ENCODE assay signal across 34 cellular contexts in genomic region chr2:181370126-181370525, GRCh38.
"Had no signal": no experiment of that assay in that cellular context is flagged by ENCODE, and none has a peak within 500 bp of the region (broad histone marks: within the 10 kb centered on the region; RNA-seq: fewer than 3 reads in every experiment).

No MANE protein-coding gene starts in this region.

- H3K27ac Mint-ChIP-seq: activated CD4-positive, alpha-beta memory T cell treated with anti-CD3 and anti-CD28 coated beads, Interleukin-2, amount 10 ng/mL, durations not matched to agents 7 days and 5 days; activated CD4-positive, alpha-beta T cell treated with anti-CD3 and anti-CD28 coated beads for 36 hours; activated CD4-positive, alpha-beta T cell treated with anti-CD3 and anti-CD28 coated beads, Interleukin-2, amount 10 ng/mL, durations not matched to agents 7 days and 5 days; activated CD8-positive, alpha-beta memory T cell treated with anti-CD3 and anti-CD28 coated beads, Interleukin-2, amount 10 ng/mL, durations not matched to agents 7 days and 5 days; activated CD8-positive, alpha-beta T cell treated with anti-CD3 and anti-CD28 coated beads, Interleukin-2, amount 10 ng/mL, durations not matched to agents 7 days and 5 days; activated naive CD4-positive, alpha-beta T cell treated with anti-CD3 and anti-CD28 coated beads, Interleukin-2, amount 10 ng/mL, durations not matched to agents 7 days and 5 days; activated naive CD4-positive, alpha-beta T cell treated with anti-CD3 and anti-CD28 coated beads, Interleukin-2, amount 50 U/mL, for 24 hours; activated naive CD8-positive, alpha-beta T cell; activated naive CD8-positive, alpha-beta T cell treated with anti-CD3 and anti-CD28 coated beads, Interleukin-2, amount 10 ng/mL, durations not matched to agents 7 days and 5 days; activated naive CD8-positive, alpha-beta T cell treated with anti-CD3 and anti-CD28 coated beads, Interleukin-2, amount 50 U/mL, for 24 hours; activated T-cell treated with anti-CD3 and anti-CD28 coated beads, Interleukin-2, amount 50 U/mL, for 24 hours; activated T-helper 2 cell treated with anti-CD3 and anti-CD28 coated beads, Interferon-gamma antibody, Interleukin-2, Interleukin-4, amounts not matched to agents 10 μg/mL and 5 μg/mL and 100 μg/mL, durations not matched to agents 14 hours and 24 hours and 36 hours; T-helper 1 cell treated with Interleukin-12 subunit alpha and Interleukin-12 subunit beta and Interleukin-4 antibody, amounts not matched to agents 30 μg/mL and 1 μg/mL, for 36 hours; T-helper 2 cell treated with Interferon-gamma antibody and Interleukin-4, amounts not matched to agents 5 μg/mL and 100 μg/mL, for 36 hours had no signal

- ATAC-seq: activated CD4-positive, alpha-beta T cell treated with anti-CD3 and anti-CD28 coated beads for 36 hours; activated CD4-positive, CD25-positive, alpha-beta regulatory T cell treated with anti-CD3 and anti-CD28 coated beads, Interleukin-2, amount 50 U/mL, for 24 hours; activated CD8-positive, alpha-beta memory T cell treated with anti-CD3 and anti-CD28 coated beads, Interleukin-2, amount 10 ng/mL, durations not matched to agents 7 days and 5 days; activated CD8-positive, alpha-beta T cell treated with anti-CD3 and anti-CD28 coated beads, Interleukin-2, amount 10 ng/mL, durations not matched to agents 7 days and 5 days; activated naive CD8-positive, alpha-beta T cell treated with anti-CD3 and anti-CD28 coated beads, Interleukin-2, amount 50 U/mL, for 24 hours; body of pancreas had no signal

- H3K27me3 ChIP-seq: body of pancreas, brain microvascular endothelial cell, breast epithelium had no signal

- H3K27ac ChIP-seq: body of pancreas, brain microvascular endothelial cell, breast epithelium, VCaP had no signal

- H3K4me1 ChIP-seq: body of pancreas, breast epithelium had no signal

- H3K9me3 Mint-ChIP-seq: activated CD4-positive, alpha-beta memory T cell treated with anti-CD3 and anti-CD28 coated beads, Interleukin-2, amount 10 ng/mL, durations not matched to agents 7 days and 5 days; activated naive CD4-positive, alpha-beta T cell treated with anti-CD3 and anti-CD28 coated beads, Interleukin-2, amount 10 ng/mL, durations not matched to agents 7 days and 5 days; activated naive CD4-positive, alpha-beta T cell treated with anti-CD3 and anti-CD28 coated beads, Interleukin-2, amount 50 U/mL, for 24 hours; activated naive CD8-positive, alpha-beta T cell treated with anti-CD3 and anti-CD28 coated beads, Interleukin-2, amount 10 ng/mL, durations not matched to agents 7 days and 5 days; activated naive CD8-positive, alpha-beta T cell treated with anti-CD3 and anti-CD28 coated beads, Interleukin-2, amount 50 U/mL, for 24 hours; activated T-cell treated with anti-CD3 and anti-CD28 coated beads, Interleukin-2, amount 50 U/mL, for 24 hours; T-helper 1 cell treated with Interleukin-12 subunit alpha and Interleukin-12 subunit beta and Interleukin-4 antibody, amounts not matched to agents 30 μg/mL and 1 μg/mL, for 36 hours; T-helper 2 cell treated with Interferon-gamma antibody and Interleukin-4, amounts not matched to agents 5 μg/mL and 100 μg/mL, for 36 hours had no signal

- H3K4me3 ChIP-seq: body of pancreas, breast epithelium had no signal

- H3K27me3 Mint-ChIP-seq: activated CD4-positive, alpha-beta memory T cell treated with anti-CD3 and anti-CD28 coated beads, Interleukin-2, amount 10 ng/mL, durations not matched to agents 7 days and 5 days; activated CD4-positive, alpha-beta T cell treated with anti-CD3 and anti-CD28 coated beads for 36 hours; activated CD4-positive, alpha-beta T cell treated with anti-CD3 and anti-CD28 coated beads, Interleukin-2, amount 10 ng/mL, durations not matched to agents 7 days and 5 days; activated CD8-positive, alpha-beta memory T cell treated with anti-CD3 and anti-CD28 coated beads, Interleukin-2, amount 10 ng/mL, durations not matched to agents 7 days and 5 days; activated naive CD4-positive, alpha-beta T cell treated with anti-CD3 and anti-CD28 coated beads, Interleukin-2, amount 10 ng/mL, durations not matched to agents 7 days and 5 days; activated naive CD4-positive, alpha-beta T cell treated with anti-CD3 and anti-CD28 coated beads, Interleukin-2, amount 50 U/mL, for 24 hours; activated naive CD8-positive, alpha-beta T cell; activated naive CD8-positive, alpha-beta T cell treated with anti-CD3 and anti-CD28 coated beads, Interleukin-2, amount 10 ng/mL, durations not matched to agents 7 days and 5 days; activated naive CD8-positive, alpha-beta T cell treated with anti-CD3 and anti-CD28 coated beads, Interleukin-2, amount 50 U/mL, for 24 hours; activated T-cell treated with anti-CD3 and anti-CD28 coated beads, Interleukin-2, amount 50 U/mL, for 24 hours had no signal

- H3K4me3 Mint-ChIP-seq: activated CD4-positive, alpha-beta memory T cell treated with anti-CD3 and anti-CD28 coated beads, Interleukin-2, amount 10 ng/mL, durations not matched to agents 7 days and 5 days; activated CD4-positive, alpha-beta T cell treated with anti-CD3 and anti-CD28 coated beads for 36 hours; activated CD4-positive, alpha-beta T cell treated with anti-CD3 and anti-CD28 coated beads, Interleukin-2, amount 10 ng/mL, durations not matched to agents 7 days and 5 days; activated CD8-positive, alpha-beta memory T cell treated with anti-CD3 and anti-CD28 coated beads, Interleukin-2, amount 10 ng/mL, durations not matched to agents 7 days and 5 days; activated CD8-positive, alpha-beta T cell treated with anti-CD3 and anti-CD28 coated beads, Interleukin-2, amount 10 ng/mL, durations not matched to agents 7 days and 5 days; activated naive CD4-positive, alpha-beta T cell treated with anti-CD3 and anti-CD28 coated beads, Interleukin-2, amount 10 ng/mL, durations not matched to agents 7 days and 5 days; activated naive CD4-positive, alpha-beta T cell treated with anti-CD3 and anti-CD28 coated beads, Interleukin-2, amount 50 U/mL, for 24 hours; activated naive CD8-positive, alpha-beta T cell; activated naive CD8-positive, alpha-beta T cell treated with anti-CD3 and anti-CD28 coated beads, Interleukin-2, amount 10 ng/mL, durations not matched to agents 7 days and 5 days; activated naive CD8-positive, alpha-beta T cell treated with anti-CD3 and anti-CD28 coated beads, Interleukin-2, amount 50 U/mL, for 24 hours; activated T-cell treated with anti-CD3 and anti-CD28 coated beads, Interleukin-2, amount 50 U/mL, for 24 hours; T-helper 1 cell treated with Interleukin-12 subunit alpha and Interleukin-12 subunit beta and Interleukin-4 antibody, amounts not matched to agents 30 μg/mL and 1 μg/mL, for 36 hours; T-helper 2 cell treated with Interferon-gamma antibody and Interleukin-4, amounts not matched to agents 5 μg/mL and 100 μg/mL, for 36 hours had no signal

- H3K36me3 ChIP-seq: brain microvascular endothelial cell, breast epithelium had no signal

- DNase-seq: activated CD4-positive, alpha-beta memory T cell treated with anti-CD3 and anti-CD28 coated beads, Interleukin-2, amount 10 ng/mL, durations not matched to agents 7 days and 5 days; activated CD4-positive, alpha-beta T cell treated with anti-CD3 and anti-CD28 coated beads for 1 hour; activated CD4-positive, alpha-beta T cell treated with anti-CD3 and anti-CD28 coated beads for 36 hours; activated CD4-positive, alpha-beta T cell treated with anti-CD3 and anti-CD28 coated beads for 48 hours; activated CD4-positive, alpha-beta T cell treated with anti-CD3 and anti-CD28 coated beads, Interleukin-2, amount 10 ng/mL, durations not matched to agents 7 days and 5 days; activated CD4-positive, alpha-beta T cell treated with anti-CD3 and anti-CD28 coated beads, Interleukin-2, amount 50 U/mL, for 48 hours; activated CD4-positive, CD25-positive, alpha-beta regulatory T cell; activated CD8-positive, alpha-beta memory T cell treated with anti-CD3 and anti-CD28 coated beads for 24 hours; activated CD8-positive, alpha-beta memory T cell treated with anti-CD3 and anti-CD28 coated beads, Interleukin-2, amount 10 ng/mL, durations not matched to agents 7 days and 5 days; activated CD8-positive, alpha-beta memory T cell treated with anti-CD3 and anti-CD28 coated beads, Interleukin-2, amount 50 U/mL, for 48 hours; activated CD8-positive, alpha-beta T cell treated with anti-CD3 and anti-CD28 coated beads, Interleukin-2, amount 10 ng/mL, durations not matched to agents 7 days and 5 days; activated effector memory CD4-positive, alpha-beta T cell treated with Interleukin-2 at 50 U/mL for 16 hours; activated gamma-delta T cell; activated naive CD4-positive, alpha-beta T cell treated with anti-CD3 and anti-CD28 coated beads, Interleukin-2, amount 10 ng/mL, durations not matched to agents 7 days and 5 days; activated naive CD4-positive, alpha-beta T cell treated with Interleukin-2 at 50 U/mL for 16 hours; activated naive CD8-positive, alpha-beta T cell treated with anti-CD3 and anti-CD28 coated beads, Interleukin-2, amount 10 ng/mL, durations not matched to agents 7 days and 5 days; activated naive CD8-positive, alpha-beta T cell treated with anti-CD3 and anti-CD28 coated beads, Interleukin-2, amount 50 U/mL, for 24 hours; activated T-cell treated with anti-CD3 and anti-CD28 coated beads, Interleukin-2, amount 50 U/mL, for 24 hours; activated T-cell treated with anti-CD3 and anti-CD28 coated beads, Interleukin-2, amount 50 U/mL, for 48 hours; aorta; body of pancreas; brain microvascular endothelial cell; central memory CD4-positive, alpha-beta T cell; T-helper 1 cell; T-helper 2 cell; T-helper 9 cell had no signal
